In genomic region chr14:34781242-34781641, GRCh38 we compare ENCODE assay signal across 10 cellular contexts.
DNase-seq lines count a peak whose midpoint lies in the region; ATAC-seq and TF ChIP-seq lines count a peak whose summit lies in the region.
"Had no signal": no experiment of that assay in that cellular context is flagged by ENCODE, and none has a peak within 500 bp of the region (broad histone marks: within the 10 kb centered on the region; RNA-seq: fewer than 3 reads in every experiment).

No MANE protein-coding gene starts in this region.

- ATAC-seq in Right ventricle myocardium superior (ENCODE audit: poor library complexity) = peak; percentile 46
- no peak for ATAC-seq in stimulated activated memory B cell treated with anti-CD40 and anti-IgM and Interleukin-4, amounts not matched to agents 10 μg/mL and 1 μg/mL and 100 μg/mL, for 72 hours
- ATAC-seq in GM18873 (IDR thresholded peaks at IDR 0.05; ENCODE audit: low FRiP score, unreplicated experiment) = no peak
- ATAC-seq in HG03159 (IDR thresholded peaks at IDR 0.05; ENCODE audit: unreplicated experiment) = no peak

- POLR2A ChIA-PET in PC-9 (lab: Charles Lee; ENCODE audit: unreplicated experiment) = no interaction called here

- H3K27me3 ChIP-seq in left ventricle myocardium inferior (ENCODE audit: low read depth) (no peaks in the 10 kb centered on the region), fibroblast of lung (ENCODE audit: control insufficient read depth, insufficient read depth, low read length) (no peaks in the 10 kb centered on the region), PC-9 (ENCODE audit: insufficient read depth, low read depth) (no peaks in the 10 kb centered on the region)
- H3K27me3 ChIP-seq: spleen had no signal

- no peak overlapping the region for H2AFZ ChIP-seq in fibroblast of lung (ENCODE audit: low read length)
- H2AFZ ChIP-seq in PC-9 = no peak overlapping the region

- DNase-seq in Right ventricle myocardium superior = no peak
- DNase-seq in left ventricle myocardium inferior = no peak
- DNase-seq in RPMI8226 = peak; percentile 2
- peak; percentile 70 to 81 for DNase-seq in fibroblast of lung (ENCODE audit: low read depth in 2 of 2)
- DNase-seq in PC-9 = no peak
- DNase-seq: kidney, spleen had no signal

- no peaks in the 10 kb centered on the region for H3K4me1 ChIP-seq in left ventricle myocardium inferior
- H3K4me1 ChIP-seq in fibroblast of lung (ENCODE audit: control insufficient read depth, extremely low read depth, insufficient read depth, low read length) = no peaks in the 10 kb centered on the region
- no peaks in the 10 kb centered on the region for H3K4me1 ChIP-seq in PC-9 (replicated peaks; ENCODE audit: insufficient read depth)

- H3K27ac Mint-ChIP-seq in stimulated activated memory B cell treated with anti-CD40 and anti-IgM and Interleukin-4, amounts not matched to agents 10 μg/mL and 1 μg/mL and 100 μg/mL, for 72 hours = peak overlapping the region; percentile 3

- H3K36me3 ChIP-seq in left ventricle myocardium inferior (peaks cover 68% of the 10 kb centered on the region), fibroblast of lung (ENCODE audit: control insufficient read depth, insufficient read depth, low read length) (no peaks in the 10 kb centered on the region), PC-9 (ENCODE audit: low read depth) (peaks cover 12% of the 10 kb centered on the region; the same call in 1 of the 2 replicates)

- H3K27ac ChIP-seq in left ventricle myocardium inferior (replicated peaks) (no peak overlapping the region), fibroblast of lung (ENCODE audit: insufficient read depth, low read length) (peak overlapping the region; percentile 71), PC-9 (no peak overlapping the region)

- no peaks in the 10 kb centered on the region for H3F3A ChIP-seq in PC-9 (ENCODE audit: insufficient read depth, low read depth)

- H3K4me1 Mint-ChIP-seq in stimulated activated memory B cell treated with anti-CD40 and anti-IgM and Interleukin-4, amounts not matched to agents 10 μg/mL and 1 μg/mL and 100 μg/mL, for 72 hours = peaks cover 15% of the 10 kb centered on the region

- intact Hi-C loops in Right ventricle myocardium superior (cut with DNase I) = no loop called here
- intact Hi-C loops in left ventricle myocardium inferior (cut with micrococcal nuclease) = no loop called here
- intact Hi-C loops in PC-9 (cut with micrococcal nuclease; ENCODE audit: unreplicated experiment) = no loop called here

- H3K9me2 ChIP-seq in PC-9 (ENCODE audit: insufficient read depth) = no peaks in the 10 kb centered on the region

- no peaks in the 10 kb centered on the region for H3K27me3 Mint-ChIP-seq in stimulated activated memory B cell treated with anti-CD40 and anti-IgM and Interleukin-4, amounts not matched to agents 10 μg/mL and 1 μg/mL and 100 μg/mL, for 72 hours

- H3K4me3 ChIP-seq in left ventricle myocardium inferior (no peak overlapping the region), fibroblast of lung (replicated peaks in 1 of 4; ENCODE audit: control extremely low read depth in 1 of 4, insufficient read depth in 1 of 4, low read depth in 3 of 4, low read length in 4 of 4) (no peak overlapping the region), PC-9 (no peak overlapping the region)
- H3K4me3 ChIP-seq: spleen had no signal

- CTCF ChIA-PET in PC-9 (lab: Charles Lee) = no interaction called here

- H3K36me3 Mint-ChIP-seq in stimulated activated memory B cell treated with anti-CD40 and anti-IgM and Interleukin-4, amounts not matched to agents 10 μg/mL and 1 μg/mL and 100 μg/mL, for 72 hours = peaks cover 64% of the 10 kb centered on the region

- H3K4me3 Mint-ChIP-seq in stimulated activated memory B cell treated with anti-CD40 and anti-IgM and Interleukin-4, amounts not matched to agents 10 μg/mL and 1 μg/mL and 100 μg/mL, for 72 hours = no peak overlapping the region

- H3K4me2 ChIP-seq in fibroblast of lung (ENCODE audit: extremely low read depth, insufficient read depth, low read length) = no peak overlapping the region
- no peak overlapping the region for H3K4me2 ChIP-seq in PC-9

- H3K9ac ChIP-seq in fibroblast of lung (ENCODE audit: insufficient read depth, low read length) = no peak overlapping the region

- BruUV-seq in PC-9 (replicated peaks; lab: Mats Ljungman, UMichigan) = no TSS peak

- no peaks in the 10 kb centered on the region for H3K79me2 ChIP-seq in fibroblast of lung (ENCODE audit: control insufficient read depth, insufficient read depth, low read length)
- H3K79me2 ChIP-seq in PC-9 (ENCODE audit: low read depth) = no peaks in the 10 kb centered on the region

- H4K20me1 ChIP-seq in fibroblast of lung (ENCODE audit: control insufficient read depth, extremely low read depth, insufficient read depth, low read length) (no peaks in the 10 kb centered on the region), PC-9 (ENCODE audit: insufficient read depth) (no peaks in the 10 kb centered on the region)

- TF ChIP-seq CTCF in left ventricle myocardium inferior (IDR thresholded peaks at IDR 0.05; ENCODE audit: borderline replicate concordance) (no peak), fibroblast of lung (conservative IDR thresholded peaks at IDR 0.05 in 1 of 2, IDR thresholded peaks at IDR 0.05 in 1 of 2; ENCODE audit: low read depth in 1 of 2, low read length in 2 of 2) (no peak), PC-9 (conservative IDR thresholded peaks at IDR 0.05) (no peak)

- no peaks in the 10 kb centered on the region for H3K9me3 ChIP-seq in left ventricle myocardium inferior (replicated peaks)
- H3K9me3 ChIP-seq in fibroblast of lung (ENCODE audit: control insufficient read depth, insufficient read depth, low read depth, low read length) = no peaks in the 10 kb centered on the region
- H3K9me3 ChIP-seq in PC-9 (ENCODE audit: insufficient read depth, low read depth) = no peaks in the 10 kb centered on the region
- H3K9me3 ChIP-seq: spleen had no signal

- H3K9me3 Mint-ChIP-seq in stimulated activated memory B cell treated with anti-CD40 and anti-IgM and Interleukin-4, amounts not matched to agents 10 μg/mL and 1 μg/mL and 100 μg/mL, for 72 hours = no peaks in the 10 kb centered on the region

Comparison
In these comparisons a context has a peak if more than half of its experiments do, and no peak if none do; other contexts are left out.
1. DNase-seq: peak in RPMI8226 (single experiment) and fibroblast of lung (2 of 2); none in Right ventricle myocardium superior (single experiment), left ventricle myocardium inferior (single experiment) and PC-9 (0 of 2).